ENCODE assay signal across 8 cellular contexts in genomic region chr4:92304636-92305035, GRCh38. TPM values are rescaled to one million over a fixed set of nuclear protein-coding genes. Genes with fewer than 3 reads are reported as not detected.
A peak's percentile ranks its signal among the peaks of the same experiment; 100 is the strongest.
DNase-seq lines count a peak whose midpoint lies in the region; ATAC-seq and TF ChIP-seq lines count a peak whose summit lies in the region.

No MANE protein-coding gene starts in this region.

- H3K4me3 ChIP-seq in NT2/D1 (ENCODE audit: insufficient read length, low read depth) (peak overlapping the region; percentile 70), gastroesophageal sphincter (peak overlapping the region in 1 of 2 donors; percentile 47)

- no peak for TF ChIP-seq CTCF in gastroesophageal sphincter (IDR thresholded peaks at IDR 0.05)

- DNase-seq in G401 (ENCODE audit: low spot score), result peak; percentile 59
- DNase-seq in NT2/D1 (ENCODE audit: low read depth, low spot score), result no peak
- peak; percentile 45 for DNase-seq in globus pallidus (ENCODE audit: low spot score)
- DNase-seq in retina, result peak; percentile 83
- no peak for DNase-seq in epidermal melanocyte (ENCODE audit: insufficient read length, low spot score)

- H3K4me1 ChIP-seq in NT2/D1 (ENCODE audit: insufficient read depth, insufficient read length), result no peaks in the 10 kb centered on the region
- peaks cover 0 to 31% (median 24%) of the 10 kb centered on the region in 3 donors for H3K4me1 ChIP-seq in gastroesophageal sphincter

- H3K27ac ChIP-seq in gastroesophageal sphincter, result no peak overlapping the region

- 3 to 6% methylated on average over 13 to 17 of the region's 18 CpGs for WGBS in gastroesophageal sphincter (ENCODE audit: low coverage in 1 of 2), 2 donors

- TF ChIP-seq EP300 in gastroesophageal sphincter (IDR thresholded peaks at IDR 0.05), result no peak

- no peaks in the 10 kb centered on the region for H3K9me3 ChIP-seq in NT2/D1 (ENCODE audit: insufficient read depth, low read length)
- H3K9me3 ChIP-seq in gastroesophageal sphincter, result no peaks in the 10 kb centered on the region

- ATAC-seq in GM19467 (IDR thresholded peaks at IDR 0.05; ENCODE audit: unreplicated experiment) (no peak), HG02885 (IDR thresholded peaks at IDR 0.05; ENCODE audit: poor library complexity, unreplicated experiment) (no peak), gastroesophageal sphincter (no peak)

- peak overlapping the region; percentile 86 for H3K9ac ChIP-seq in NT2/D1 (ENCODE audit: insufficient read length, low read depth)

- H3K27me3 ChIP-seq in NT2/D1 (ENCODE audit: insufficient read depth, insufficient read length) (peaks cover 10% of the 10 kb centered on the region), gastroesophageal sphincter (peaks cover 70% of the 10 kb centered on the region)

- H3K36me3 ChIP-seq in NT2/D1 (ENCODE audit: insufficient read depth, insufficient read length, low read length) (no peaks in the 10 kb centered on the region), gastroesophageal sphincter (no peaks in the 10 kb centered on the region)

- in situ Hi-C loops in G401 (cut with HindIII; ENCODE audit: low sequenced_read_pairs), result no loop called here

- no peak for TF ChIP-seq POLR2A in gastroesophageal sphincter (IDR thresholded peaks at IDR 0.05)

RNA-seq across cellular contexts. Expression of gene GRID2, which starts 0.9 kb away (rescaled TPM):
- not detected in 2 replicates for total RNA-seq in G401 (2014; rRNA removed; shearing (Covaris generic))
- under 1 TPM in 1 of 4 donors, not detected in 3; 0.81 TPM for total RNA-seq in gastroesophageal sphincter

Comparison
In these comparisons a context has a peak if more than half of its experiments do, and no peak if none do; other contexts are left out.
1. DNase-seq: peak in G401 (single experiment), globus pallidus (single experiment) and retina (single experiment); none in NT2/D1 (single experiment) and epidermal melanocyte (single experiment).